8 cellular contexts compared by ENCODE assay signal in the genomic region with DNA sequence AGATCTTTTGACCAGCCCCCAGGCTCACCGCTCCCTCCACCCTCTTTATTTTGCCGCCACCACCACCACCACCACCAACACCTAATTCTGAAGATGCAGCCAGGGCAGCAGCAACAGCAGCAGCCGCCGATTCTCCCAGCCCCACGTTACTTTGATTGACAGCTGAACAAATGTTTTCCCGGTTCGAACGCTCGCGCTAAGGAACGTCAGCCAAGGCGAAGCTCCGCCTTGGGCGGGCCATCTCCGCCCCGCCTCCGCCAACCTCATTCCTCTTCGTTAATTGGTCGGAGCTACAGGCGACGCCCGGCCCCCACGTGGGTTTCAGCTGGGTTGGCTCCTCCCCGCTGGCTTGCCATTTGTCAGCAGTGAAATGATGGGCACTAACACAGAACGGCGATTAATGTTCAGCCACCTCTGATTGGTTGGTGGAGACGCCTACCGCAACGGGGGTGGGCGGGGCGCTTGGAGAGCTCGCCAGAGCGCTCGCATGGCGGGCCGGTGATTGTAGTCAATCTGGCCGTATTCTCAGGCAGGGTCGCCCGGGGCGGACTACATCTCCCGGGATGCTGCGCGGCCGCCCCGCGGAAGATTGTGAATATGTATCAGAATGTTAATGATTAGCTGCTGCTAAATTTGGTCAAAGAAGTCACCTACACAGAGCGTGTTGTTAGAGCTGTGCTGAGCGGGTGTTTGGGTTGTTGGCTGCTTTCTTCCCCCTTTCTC. TPM values are rescaled to one million over a fixed set of nuclear protein-coding genes. Genes with fewer than 3 reads are reported as not detected.
DNase-seq lines count a peak whose midpoint lies in the region; ATAC-seq, FAIRE-seq and TF ChIP-seq lines count a peak whose summit lies in the region.

A gene (plus strand): TSS at position 657 of the 723 bp plus-strand sequence. CDS start 826 bp downstream, outside the sequence.

- H3K27ac ChIP-seq in A549 = peak within 1 kb of the TSS; percentile 87 to 92
- peak within 1 kb of the TSS; percentile 45 for H3K27ac ChIP-seq in VCaP
- peak within 1 kb of the TSS; percentile 97 for H3K27ac ChIP-seq in breast epithelium

- H3K9me3 ChIP-seq in A549 (no peaks in the 10 kb centered on the region), breast epithelium (peaks cover 0 to 6% of the 10 kb centered on the region in 2 donors), iPS-15b (ENCODE audit: control insufficient read depth, insufficient read depth, low read length) (no peaks in the 10 kb centered on the region)

- ATAC-seq in A549 = peak; percentile 83 to 92
- peak; percentile 86 for ATAC-seq in GM18867 (IDR thresholded peaks at IDR 0.05; ENCODE audit: unreplicated experiment)
- ATAC-seq in HG03103 (IDR thresholded peaks at IDR 0.05; ENCODE audit: low read depth, unreplicated experiment) = peak; percentile 80

- POLR2A ChIA-PET in A549 (lab: Yijun Ruan, JAX) = interaction anchor here (0.5 to 1.7 kb wide), 34 partner anchors 10 to 1464 kb away, joined by 3 to 14 read pairs (median 4); a partner anchor contains a TSS

- H3K4me3 ChIP-seq in A549 (peak within 1 kb of the TSS; percentile 94), breast epithelium (peak within 1 kb of the TSS; percentile 85 to 97 (median 96)), iPS-15b (ENCODE audit: low read depth, low read length) (peak within 1 kb of the TSS; percentile 77), skeletal muscle cell (ENCODE audit: low read depth, low read length) (peak within 1 kb of the TSS; percentile 78)

- no peak for TF ChIP-seq EP300 in A549 (IDR thresholded peaks at IDR 0.05)

- no peak for TF ChIP-seq RAD21 in A549 (conservative IDR thresholded peaks at IDR 0.05 in 1 of 2, IDR thresholded peaks at IDR 0.05 in 1 of 2)

- CTCF ChIA-PET in A549 (lab: Yijun Ruan, JAX) = interaction anchor here (1.1 to 1.5 kb wide), 7 partner anchors 37 to 969 kb away, joined by 3 to 5 read pairs (median 3); no protein-coding TSS in a partner anchor

- H3K36me3 ChIP-seq in breast epithelium (no peaks in the 10 kb centered on the region), iPS-15b (ENCODE audit: control insufficient read depth, insufficient read depth, low read length) (no peaks in the 10 kb centered on the region)

- H3K9ac ChIP-seq in iPS-15b (ENCODE audit: low read depth, low read length) = peak within 1 kb of the TSS; percentile 62

- intact Hi-C loops in breast epithelium (cut with DNase I; ENCODE audit: low total_unique reads) = no loop called here

- peak; percentile 87 for FAIRE-seq in A549 (lab: Jason Lieb, UNC)

- H3K27me3 ChIP-seq in breast epithelium (no peaks in the 10 kb centered on the region), iPS-15b (ENCODE audit: control insufficient read depth, insufficient read depth, low read length) (no peaks in the 10 kb centered on the region)

- TF ChIP-seq CTCF in A549 (IDR thresholded peaks at IDR 0.05) (no peak), VCaP (conservative IDR thresholded peaks at IDR 0.05) (no peak), breast epithelium (IDR thresholded peaks at IDR 0.05) (no peak)

- TF ChIP-seq POLR2A in A549 (IDR thresholded peaks at IDR 0.05; ENCODE audit: low read length) (peak; percentile 64), breast epithelium (IDR thresholded peaks at IDR 0.05) (peak; percentile 79)

- H3K4me1 ChIP-seq in A549 = peaks cover 8% of the 10 kb centered on the region; the same call in 2 of the 3 replicates
- no peaks in the 10 kb centered on the region for H3K4me1 ChIP-seq in breast epithelium
- H3K4me1 ChIP-seq in iPS-15b (ENCODE audit: control insufficient read depth, insufficient read depth, low read length) = peaks cover 7% of the 10 kb centered on the region

- DNase-seq in A549 (ENCODE audit: low read depth in 1 of 2, low spot score in 1 of 2) = peak; percentile 93 to 100
- DNase-seq in NCI-H2171 (lab: John Stamatoyannopoulos, UW) = peak; percentile 100
- peak; percentile 99 to 100 for DNase-seq in breast epithelium (ENCODE audit: low spot score in 2 of 2)
- DNase-seq in skeletal muscle cell (ENCODE audit: low read depth) = peak; percentile 100

- peak within 1 kb of the TSS; percentile 82 for H3K4me2 ChIP-seq in A549

- WGBS in A549 (ENCODE audit: missing lambda C conversion rate) = under 1% methylated on average over 28 of the region's 48 CpGs

TF ChIP-seq in A549, 52 proteins besides CTCF, POLR2A, EP300 and RAD21:
- TF ChIP-seq JUN (IDR thresholded peaks at IDR 0.05) (peak; percentile 62 to 66; a peak in 4 of 5 replicates), GATA3 (IDR thresholded peaks at IDR 0.05; ENCODE audit: borderline replicate concordance) (peak; percentile 35; the same call in 1 of the 2 replicates), RARB (CRISPR knock-in tag; IDR thresholded peaks at IDR 0.05) (no peak), CHD4 (IDR thresholded peaks at IDR 0.05; ENCODE audit: borderline replicate concordance) (no peak), TP53 (CRISPR knock-in tag; IDR thresholded peaks at IDR 0.05) (no peak), RFX5 (IDR thresholded peaks at IDR 0.05) (no peak)
- TF ChIP-seq, protein P1, sequence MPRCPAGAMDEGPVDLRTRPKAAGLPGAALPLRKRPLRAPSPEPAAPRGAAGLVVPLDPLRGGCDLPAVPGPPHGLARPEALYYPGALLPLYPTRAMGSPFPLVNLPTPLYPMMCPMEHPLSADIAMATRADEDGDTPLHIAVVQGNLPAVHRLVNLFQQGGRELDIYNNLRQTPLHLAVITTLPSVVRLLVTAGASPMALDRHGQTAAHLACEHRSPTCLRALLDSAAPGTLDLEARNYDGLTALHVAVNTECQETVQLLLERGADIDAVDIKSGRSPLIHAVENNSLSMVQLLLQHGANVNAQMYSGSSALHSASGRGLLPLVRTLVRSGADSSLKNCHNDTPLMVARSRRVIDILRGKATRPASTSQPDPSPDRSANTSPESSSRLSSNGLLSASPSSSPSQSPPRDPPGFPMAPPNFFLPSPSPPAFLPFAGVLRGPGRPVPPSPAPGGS (IDR thresholded peaks at IDR 0.05) = peak; percentile 87; the same call in 1 of the 3 replicates
- TF ChIP-seq, protein P2, sequence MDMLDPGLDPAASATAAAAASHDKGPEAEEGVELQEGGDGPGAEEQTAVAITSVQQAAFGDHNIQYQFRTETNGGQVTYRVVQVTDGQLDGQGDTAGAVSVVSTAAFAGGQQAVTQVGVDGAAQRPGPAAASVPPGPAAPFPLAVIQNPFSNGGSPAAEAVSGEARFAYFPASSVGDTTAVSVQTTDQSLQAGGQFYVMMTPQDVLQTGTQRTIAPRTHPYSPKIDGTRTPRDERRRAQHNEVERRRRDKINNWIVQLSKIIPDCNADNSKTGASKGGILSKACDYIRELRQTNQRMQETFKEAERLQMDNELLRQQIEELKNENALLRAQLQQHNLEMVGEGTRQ (IDR thresholded peaks at IDR 0.05) = peak; percentile 86
- TF ChIP-seq, protein P3, sequence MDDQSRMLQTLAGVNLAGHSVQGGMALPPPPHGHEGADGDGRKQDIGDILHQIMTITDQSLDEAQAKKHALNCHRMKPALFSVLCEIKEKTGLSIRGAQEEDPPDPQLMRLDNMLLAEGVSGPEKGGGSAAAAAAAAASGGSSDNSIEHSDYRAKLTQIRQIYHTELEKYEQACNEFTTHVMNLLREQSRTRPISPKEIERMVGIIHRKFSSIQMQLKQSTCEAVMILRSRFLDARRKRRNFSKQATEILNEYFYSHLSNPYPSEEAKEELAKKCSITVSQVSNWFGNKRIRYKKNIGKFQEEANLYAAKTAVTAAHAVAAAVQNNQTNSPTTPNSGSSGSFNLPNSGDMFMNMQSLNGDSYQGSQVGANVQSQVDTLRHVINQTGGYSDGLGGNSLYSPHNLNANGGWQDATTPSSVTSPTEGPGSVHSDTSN (IDR thresholded peaks at IDR 0.05) = peak; percentile 90
- TF ChIP-seq, protein P4, sequence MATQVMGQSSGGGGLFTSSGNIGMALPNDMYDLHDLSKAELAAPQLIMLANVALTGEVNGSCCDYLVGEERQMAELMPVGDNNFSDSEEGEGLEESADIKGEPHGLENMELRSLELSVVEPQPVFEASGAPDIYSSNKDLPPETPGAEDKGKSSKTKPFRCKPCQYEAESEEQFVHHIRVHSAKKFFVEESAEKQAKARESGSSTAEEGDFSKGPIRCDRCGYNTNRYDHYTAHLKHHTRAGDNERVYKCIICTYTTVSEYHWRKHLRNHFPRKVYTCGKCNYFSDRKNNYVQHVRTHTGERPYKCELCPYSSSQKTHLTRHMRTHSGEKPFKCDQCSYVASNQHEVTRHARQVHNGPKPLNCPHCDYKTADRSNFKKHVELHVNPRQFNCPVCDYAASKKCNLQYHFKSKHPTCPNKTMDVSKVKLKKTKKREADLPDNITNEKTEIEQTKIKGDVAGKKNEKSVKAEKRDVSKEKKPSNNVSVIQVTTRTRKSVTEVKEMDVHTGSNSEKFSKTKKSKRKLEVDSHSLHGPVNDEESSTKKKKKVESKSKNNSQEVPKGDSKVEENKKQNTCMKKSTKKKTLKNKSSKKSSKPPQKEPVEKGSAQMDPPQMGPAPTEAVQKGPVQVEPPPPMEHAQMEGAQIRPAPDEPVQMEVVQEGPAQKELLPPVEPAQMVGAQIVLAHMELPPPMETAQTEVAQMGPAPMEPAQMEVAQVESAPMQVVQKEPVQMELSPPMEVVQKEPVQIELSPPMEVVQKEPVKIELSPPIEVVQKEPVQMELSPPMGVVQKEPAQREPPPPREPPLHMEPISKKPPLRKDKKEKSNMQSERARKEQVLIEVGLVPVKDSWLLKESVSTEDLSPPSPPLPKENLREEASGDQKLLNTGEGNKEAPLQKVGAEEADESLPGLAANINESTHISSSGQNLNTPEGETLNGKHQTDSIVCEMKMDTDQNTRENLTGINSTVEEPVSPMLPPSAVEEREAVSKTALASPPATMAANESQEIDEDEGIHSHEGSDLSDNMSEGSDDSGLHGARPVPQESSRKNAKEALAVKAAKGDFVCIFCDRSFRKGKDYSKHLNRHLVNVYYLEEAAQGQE (IDR thresholded peaks at IDR 0.05) = 0 out of 2 replicates have a peak, but pooled peaks have one; percentile 23
- TF ChIP-seq, protein P5, sequence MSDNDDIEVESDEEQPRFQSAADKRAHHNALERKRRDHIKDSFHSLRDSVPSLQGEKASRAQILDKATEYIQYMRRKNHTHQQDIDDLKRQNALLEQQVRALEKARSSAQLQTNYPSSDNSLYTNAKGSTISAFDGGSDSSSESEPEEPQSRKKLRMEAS (IDR thresholded peaks at IDR 0.05) = peak; percentile 59

RNA-seq across cellular contexts. Expression of the gene that starts here (rescaled TPM):
- polyA plus RNA-seq in A549 (2011; rRNA removed) (18.3 and 23.1 TPM in 2 replicates), A549 (2017; fragmentation: RNase III; extraction: RNeasy Plus Mini Kit Qiagen cat#74134 plus additional on column Dnase treatment) (14.3 to 16.7 TPM (median 16.1 TPM) in 3 replicates)
- 17.4 and 19.6 TPM in 2 replicates for polyA plus RNA-seq in A549 (2012; cell fraction: cytosol; rRNA removed)
- 29.3 and 31.3 TPM in 2 replicates for polyA plus RNA-seq in A549 (2012; cell fraction: nucleus; rRNA removed)
- polyA minus RNA-seq in A549 (2011; rRNA and poly(A)+ RNA removed) = 41.0 and 41.8 TPM in 2 replicates
- 10 to 100 TPM; 25.0 to 47.0 (median 35.1) TPM for total RNA-seq in breast epithelium

Comparison
In these comparisons a context has a peak if more than half of its experiments do, and no peak if none do; other contexts are left out.
1. Peak in every context shown above with its lines: DNase-seq, ATAC-seq, H3K4me3 ChIP-seq and H3K27ac ChIP-seq.
2. H3K27ac ChIP-seq: peak in every context shown above with its lines; median percentile 97 in breast epithelium; 90 in A549; 45 in VCaP.